Comparison of ENCODE assay signal across 8 cellular contexts in the genomic region with DNA sequence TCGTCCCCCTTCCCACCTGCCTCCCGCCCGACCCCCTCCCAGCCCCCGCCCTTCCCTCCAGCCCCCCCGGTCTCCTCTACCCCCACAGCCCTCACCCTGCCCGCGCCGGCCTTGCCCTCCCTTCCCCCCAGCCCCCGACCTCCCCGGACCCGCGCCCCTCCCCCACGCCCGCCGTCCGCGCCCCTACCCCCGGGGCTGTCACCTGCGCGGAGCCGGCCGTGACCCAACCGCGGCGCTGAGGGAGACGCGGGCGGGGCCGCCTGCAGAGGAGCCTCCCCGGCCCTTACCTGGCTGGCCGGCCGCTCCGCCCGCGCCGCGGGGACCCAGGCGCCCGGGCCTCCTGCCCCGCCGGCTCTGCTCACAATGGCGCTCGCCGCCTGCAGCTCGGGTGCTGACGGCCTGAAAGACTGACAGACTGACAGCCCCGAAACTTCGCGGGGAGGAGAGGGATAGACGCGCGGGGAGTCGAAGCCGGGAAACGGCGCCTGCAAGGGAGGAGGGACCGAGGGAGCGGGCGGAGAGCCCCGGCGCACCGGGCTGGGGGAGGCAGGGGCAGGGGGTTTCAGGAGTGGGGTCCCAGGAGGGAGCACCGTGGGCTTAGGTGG. TPM values are rescaled to one million over a fixed set of nuclear protein-coding genes. Genes with fewer than 3 reads are reported as not detected.
A peak's percentile ranks its signal among the peaks of the same experiment; 100 is the strongest.
DNase-seq lines count a peak whose midpoint lies in the region; ATAC-seq, FAIRE-seq and TF ChIP-seq lines count a peak whose summit lies in the region.

No MANE protein-coding gene starts in this region.

- H3K4me3 Mint-ChIP-seq in glutamatergic neuron (ENCODE audit: unreplicated experiment) = peak overlapping the region; percentile 57

- no peak overlapping the region for H3K27ac Mint-ChIP-seq in glutamatergic neuron (ENCODE audit: unreplicated experiment)

- peak overlapping the region; percentile 60 for H3K4me3 ChIP-seq in retinal pigment epithelial cell (ENCODE audit: low read length)

- H3K9me3 Mint-ChIP-seq in glutamatergic neuron (ENCODE audit: unreplicated experiment) = peaks cover 3% of the 10 kb centered on the region

- TF ChIP-seq CTCF in glutamatergic neuron (IDR thresholded peaks at IDR 0.05; ENCODE audit: partially characterized antibody, unreplicated experiment) (no peak), retinal pigment epithelial cell (conservative IDR thresholded peaks at IDR 0.05; ENCODE audit: low read depth, low read length) (no peak)

- peaks cover 4% of the 10 kb centered on the region for H3K4me1 Mint-ChIP-seq in glutamatergic neuron (ENCODE audit: low read depth, unreplicated experiment)

- DNase-seq in activated gamma-delta T cell treated with Interleukin-2 at 50 U/mL for 16 hours (peak; percentile 14), activated gamma-delta T cell (lab: John Stamatoyannopoulos, UW) (no peak), glutamatergic neuron (peak; percentile 39), retinal pigment epithelial cell (ENCODE audit: low read depth) (no peak), GM19239 (ENCODE audit: insufficient read length, low spot score) (no peak), NCI-H446 treated with DMSO at 0.1 percent for 48 hours (lab: John Stamatoyannopoulos, UW) (no peak)
- peak; percentile 60 for DNase-seq in activated T-cell treated with anti-CD3 and anti-CD28 coated beads, Interleukin-2, amount 50 U/mL, for 1 hour

- peaks cover 9% of the 10 kb centered on the region for H3K27me3 Mint-ChIP-seq in glutamatergic neuron (ENCODE audit: unreplicated experiment)

- no peak for ATAC-seq in GM21447 (IDR thresholded peaks at IDR 0.05; ENCODE audit: unreplicated experiment)

- H3K36me3 Mint-ChIP-seq in glutamatergic neuron (ENCODE audit: unreplicated experiment) = peaks cover 2% of the 10 kb centered on the region

- FAIRE-seq in GM19239 (lab: Jason Lieb, UNC) = no peak

RNA-seq across cellular contexts. Expression of a gene that starts 0.5 kb away (rescaled TPM):
- total RNA-seq in glutamatergic neuron (ENCODE audit: unreplicated experiment) = 1.4 TPM

Comparison
In these comparisons a context has a peak if more than half of its experiments do, and no peak if none do; other contexts are left out.
1. DNase-seq: peak in activated gamma-delta T cell treated with Interleukin-2 at 50 U/mL for 16 hours (single experiment), activated T-cell treated with anti-CD3 and anti-CD28 coated beads, Interleukin-2, amount 50 U/mL, for 1 hour (single experiment) and glutamatergic neuron (single experiment); none in activated gamma-delta T cell (single experiment), retinal pigment epithelial cell (single experiment), GM19239 (single experiment) and NCI-H446 treated with DMSO at 0.1 percent for 48 hours (single experiment).